ENCODE assay signal across 24 cellular contexts in the genomic region with DNA sequence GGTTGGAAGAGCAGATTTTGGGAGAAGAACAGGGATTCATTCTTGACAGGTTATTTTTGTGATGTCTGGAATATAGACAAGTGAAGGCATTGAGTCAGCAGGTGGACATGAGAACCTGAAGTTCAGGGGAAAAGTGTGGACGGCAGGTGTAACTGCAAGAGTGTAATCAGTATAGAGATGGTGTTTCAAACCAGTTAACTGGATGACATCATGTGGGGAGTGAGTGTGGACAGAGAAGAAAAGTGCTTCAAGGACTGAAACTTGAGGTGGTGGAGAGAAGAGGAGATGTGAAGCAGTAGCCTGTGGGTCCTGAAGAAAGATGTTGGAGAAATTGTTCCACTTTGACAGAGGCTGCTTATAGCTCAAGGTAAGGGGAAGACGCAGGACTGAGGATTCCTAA. TPM values are rescaled to one million over a fixed set of nuclear protein-coding genes. Genes with fewer than 3 reads are reported as not detected.
"Had no signal": no experiment of that assay in that cellular context is flagged by ENCODE, and none has a peak within 500 bp of the region (broad histone marks: within the 10 kb centered on the region; RNA-seq: fewer than 3 reads in every experiment).

No MANE protein-coding gene starts in this region.

- H3K4me1 ChIP-seq: esophagus squamous epithelium, pancreas, tibial nerve, upper lobe of left lung had no signal

- DNase-seq: cortex of kidney; effector memory CD8-positive, alpha-beta T cell; erythroblast; esophagus squamous epithelium; hypothalamus; immature natural killer cell; islet precursor cell; natural killer cell; pancreas; stimulated activated CD4-positive, alpha-beta T cell treated with anti-CD3 and anti-CD28 coated beads, Interleukin-12 subunit alpha, Interleukin-12 subunit beta, amount 100 ng/mL, for 4 hours; stimulated activated CD4-positive, alpha-beta T cell treated with anti-CD3 and anti-CD28 coated beads, Interleukin-1b, Interleukin-23, amount 100 ng/mL, for 48 hours; stimulated activated CD4-positive, alpha-beta T cell treated with anti-CD3 and anti-CD28 coated beads, Interleukin-4, amount 100 ng/mL, for 1 hour; stimulated activated naive CD4-positive, alpha-beta T cell treated with Interleukin-2 at 50 U/mL for 16 hours; upper lobe of left lung had no signal

- H3K4me3 ChIP-seq: esophagus squamous epithelium, lung, pancreas, smooth muscle cell, thoracic aorta, tibial nerve, upper lobe of left lung had no signal

- H3K27ac ChIP-seq: esophagus squamous epithelium, pancreas, thoracic aorta, tibial nerve, upper lobe of left lung had no signal

- H3K36me3 ChIP-seq: esophagus squamous epithelium, pancreas, thoracic aorta, tibial nerve, upper lobe of left lung had no signal

- H3K27me3 ChIP-seq: esophagus squamous epithelium, pancreas, tibial nerve, upper lobe of left lung had no signal

- ATAC-seq: effector memory CD8-positive, alpha-beta T cell; left lobe of liver; natural killer cell; pancreas; sciatic nerve; stimulated activated effector memory CD8-positive, alpha-beta T cell treated with anti-CD3 and anti-CD28 coated beads, Interleukin-12 subunit alpha, Interleukin-12 subunit beta, amount 100 ng/mL, for 72 hours had no signal

- H3K9me3 ChIP-seq: esophagus squamous epithelium, pancreas, thoracic aorta, tibial nerve, upper lobe of left lung had no signal

- H3K4me2 ChIP-seq: smooth muscle cell had no signal

RNA-seq across cellular contexts. Expression of a gene that starts 7.1 kb away (rescaled TPM):
- total RNA-seq: frontal cortex, progenitor cell of endocrine pancreas had no signal
- polyA plus RNA-seq: neural cell had no signal
